16 cellular contexts compared by ENCODE assay signal in genomic region chr19:8485561-8486371, GRCh38. TPM values are rescaled to one million over a fixed set of nuclear protein-coding genes. Genes with fewer than 3 reads are reported as not detected.
DNase-seq lines count a peak whose midpoint lies in the region; ATAC-seq and TF ChIP-seq lines count a peak whose summit lies in the region.
"Had no signal": no experiment of that assay in that cellular context is flagged by ENCODE, and none has a peak within 500 bp of the region (broad histone marks: within the 10 kb centered on the region; RNA-seq: fewer than 3 reads in every experiment).

No MANE protein-coding gene starts in this region.

- intact Hi-C loops in activated naive CD4-positive, alpha-beta T cell treated with anti-CD3 and anti-CD28 coated beads for 36 hours (cut with micrococcal nuclease), result loop anchor here (2.0 kb wide), 1 partner anchor 21 kb away; no protein-coding TSS in a partner anchor
- intact Hi-C loops in dendritic cell treated with granulocyte-macrophage colony-stimulating factor and Interleukin-4, amounts not matched to agents 40 ng/mL and 50 ng/mL, for 4 days (cut with micrococcal nuclease), result no loop called here

- no peak for TF ChIP-seq CTCF in gastroesophageal sphincter (IDR thresholded peaks at IDR 0.05)

- H3K4me1 ChIP-seq in gastroesophageal sphincter, result peaks cover 0 to 40% (median 3%) of the 10 kb centered on the region in 3 donors

- DNase-seq in activated naive CD4-positive, alpha-beta T cell treated with anti-CD3 and anti-CD28 coated beads for 36 hours, result no peak
- DNase-seq in activated naive CD4-positive, alpha-beta T cell (lab: John Stamatoyannopoulos, UW), result no peak
- DNase-seq in SK-N-MC (ENCODE audit: low read depth, low spot score), result no peak
- DNase-seq in SHP77 treated with DMSO at 0.1 percent for 48 hours (lab: John Stamatoyannopoulos, UW), result no peak
- DNase-seq: activated CD4-positive, alpha-beta T cell treated with anti-CD3 and anti-CD28 coated beads, Interleukin-2, amount 50 U/mL, for 4 hours; amygdala; NCI-H1092; NCI-H2227 treated with DMSO at 0.1 percent for 48 hours; T-helper 1 cell; tibial artery had no signal

- CTCF ChIA-PET in activated naive CD4-positive, alpha-beta T cell treated with anti-CD3 and anti-CD28 coated beads for 36 hours (lab: Charles Lee), result interaction anchor here (0.9 kb wide), 2 partner anchors 39 to 132 kb away, joined by 3 to 4 read pairs; no protein-coding TSS in a partner anchor

- WGBS in gastroesophageal sphincter (ENCODE audit: low coverage in 1 of 2), 2 donors, result 100% methylated on average over 8 of the region's 62 CpGs; no CpG with 5 or more reads in 1 of the 2 donors

- H3K27ac ChIP-seq in SK-N-MC, result peak overlapping the region; percentile 42; the same call in 1 of the 2 replicates
- no peak overlapping the region for H3K27ac ChIP-seq in gastroesophageal sphincter
- H3K27ac ChIP-seq: tibial artery had no signal

- H3K9me3 ChIP-seq in SK-N-MC (ENCODE audit: low read depth, low read length) (no peaks in the 10 kb centered on the region), gastroesophageal sphincter (no peaks in the 10 kb centered on the region)
- H3K9me3 ChIP-seq: pancreas, tibial artery had no signal

- no peaks in the 10 kb centered on the region for H3K27me3 ChIP-seq in gastroesophageal sphincter
- H3K27me3 ChIP-seq: pancreas, tibial artery had no signal

- H3K4me1 Mint-ChIP-seq in activated naive CD4-positive, alpha-beta T cell treated with anti-CD3 and anti-CD28 coated beads for 36 hours (ENCODE audit: low read depth), result peaks cover 43% of the 10 kb centered on the region
- H3K4me1 Mint-ChIP-seq in dendritic cell treated with granulocyte-macrophage colony-stimulating factor and Interleukin-4, amounts not matched to agents 40 ng/mL and 50 ng/mL, for 4 days (ENCODE audit: low read depth), result peaks cover 95% of the 10 kb centered on the region
- H3K4me1 Mint-ChIP-seq in stimulated activated memory B cell treated with anti-CD40 and anti-IgM and Interleukin-4, amounts not matched to agents 10 μg/mL and 1 μg/mL and 100 μg/mL, for 72 hours, result peaks cover 33% of the 10 kb centered on the region

- ATAC-seq in stimulated activated memory B cell treated with anti-CD40 and anti-IgM and Interleukin-4, amounts not matched to agents 10 μg/mL and 1 μg/mL and 100 μg/mL, for 72 hours, result no peak
- ATAC-seq in HG03565 (IDR thresholded peaks at IDR 0.05; ENCODE audit: unreplicated experiment) (no peak), gastroesophageal sphincter (no peak)
- ATAC-seq: pancreas had no signal

- H3K36me3 ChIP-seq in SK-N-MC (ENCODE audit: insufficient read depth, low read length) (peaks cover 85% of the 10 kb centered on the region), gastroesophageal sphincter (peaks cover 0 to 98% of the 10 kb centered on the region in 2 donors)

- no peaks in the 10 kb centered on the region for H3K27me3 Mint-ChIP-seq in activated naive CD4-positive, alpha-beta T cell treated with anti-CD3 and anti-CD28 coated beads for 36 hours (ENCODE audit: low read depth)
- H3K27me3 Mint-ChIP-seq in dendritic cell treated with granulocyte-macrophage colony-stimulating factor and Interleukin-4, amounts not matched to agents 40 ng/mL and 50 ng/mL, for 4 days, result no peaks in the 10 kb centered on the region
- H3K27me3 Mint-ChIP-seq in stimulated activated memory B cell treated with anti-CD40 and anti-IgM and Interleukin-4, amounts not matched to agents 10 μg/mL and 1 μg/mL and 100 μg/mL, for 72 hours, result no peaks in the 10 kb centered on the region

- H3K4me3 ChIP-seq in SK-N-MC, result no peak overlapping the region
- no peak overlapping the region for H3K4me3 ChIP-seq in gastroesophageal sphincter
- H3K4me3 ChIP-seq: pancreas, tibial artery had no signal

- H3K9ac ChIP-seq in SK-N-MC (ENCODE audit: insufficient read length), result no peak overlapping the region

- no peaks in the 10 kb centered on the region for H3K9me3 Mint-ChIP-seq in activated naive CD4-positive, alpha-beta T cell treated with anti-CD3 and anti-CD28 coated beads for 36 hours
- H3K9me3 Mint-ChIP-seq in dendritic cell treated with granulocyte-macrophage colony-stimulating factor and Interleukin-4, amounts not matched to agents 40 ng/mL and 50 ng/mL, for 4 days, result no peaks in the 10 kb centered on the region
- no peaks in the 10 kb centered on the region for H3K9me3 Mint-ChIP-seq in stimulated activated memory B cell treated with anti-CD40 and anti-IgM and Interleukin-4, amounts not matched to agents 10 μg/mL and 1 μg/mL and 100 μg/mL, for 72 hours

- TF ChIP-seq POLR2A in gastroesophageal sphincter (IDR thresholded peaks at IDR 0.05), result no peak

- peaks cover 48% of the 10 kb centered on the region for H3K36me3 Mint-ChIP-seq in activated naive CD4-positive, alpha-beta T cell treated with anti-CD3 and anti-CD28 coated beads for 36 hours (ENCODE audit: low read depth)
- peaks cover 100% of the 10 kb centered on the region for H3K36me3 Mint-ChIP-seq in dendritic cell treated with granulocyte-macrophage colony-stimulating factor and Interleukin-4, amounts not matched to agents 40 ng/mL and 50 ng/mL, for 4 days (ENCODE audit: low read depth)
- H3K36me3 Mint-ChIP-seq in stimulated activated memory B cell treated with anti-CD40 and anti-IgM and Interleukin-4, amounts not matched to agents 10 μg/mL and 1 μg/mL and 100 μg/mL, for 72 hours, result peaks cover 95% of the 10 kb centered on the region

- peak overlapping the region; percentile 89 for H3K27ac Mint-ChIP-seq in activated naive CD4-positive, alpha-beta T cell treated with anti-CD3 and anti-CD28 coated beads for 36 hours
- H3K27ac Mint-ChIP-seq in dendritic cell treated with granulocyte-macrophage colony-stimulating factor and Interleukin-4, amounts not matched to agents 40 ng/mL and 50 ng/mL, for 4 days, result peak overlapping the region; percentile 87
- H3K27ac Mint-ChIP-seq in stimulated activated memory B cell treated with anti-CD40 and anti-IgM and Interleukin-4, amounts not matched to agents 10 μg/mL and 1 μg/mL and 100 μg/mL, for 72 hours, result peak overlapping the region; percentile 91

- H3K4me3 Mint-ChIP-seq in activated naive CD4-positive, alpha-beta T cell treated with anti-CD3 and anti-CD28 coated beads for 36 hours, result no peak overlapping the region
- no peak overlapping the region for H3K4me3 Mint-ChIP-seq in dendritic cell treated with granulocyte-macrophage colony-stimulating factor and Interleukin-4, amounts not matched to agents 40 ng/mL and 50 ng/mL, for 4 days
- H3K4me3 Mint-ChIP-seq in stimulated activated memory B cell treated with anti-CD40 and anti-IgM and Interleukin-4, amounts not matched to agents 10 μg/mL and 1 μg/mL and 100 μg/mL, for 72 hours, result no peak overlapping the region

- TF ChIP-seq EP300 in gastroesophageal sphincter (IDR thresholded peaks at IDR 0.05), result no peak

RNA-seq across cellular contexts. Expression of gene PRAM1, which starts 16.7 kb away (rescaled TPM):
- under 1 TPM; 0.40 to 0.45 TPM for total RNA-seq in activated naive CD4-positive, alpha-beta T cell treated with anti-CD3 and anti-CD28 coated beads for 36 hours
- total RNA-seq in gastroesophageal sphincter, result 1 to 10 TPM in 1 of 4 donors, under 1 TPM in 3; 0.23 to 1.2 (median 0.45) TPM
- total RNA-seq: fibroblast of villous mesenchyme had no signal

RNA-seq across cellular contexts. Expression of gene ZNF414, which starts 28.2 kb away (rescaled TPM):
- total RNA-seq in activated naive CD4-positive, alpha-beta T cell treated with anti-CD3 and anti-CD28 coated beads for 36 hours, result 10 to 100 TPM; 19.8 to 24.1 TPM
- 10 to 100 TPM in 2 of 4 donors, 1 to 10 TPM in 2; 3.6 to 18.9 (median 10.3) TPM for total RNA-seq in gastroesophageal sphincter

RNA-seq across cellular contexts. Expression of gene HNRNPM, which starts 41.0 kb away (rescaled TPM):
- total RNA-seq in activated naive CD4-positive, alpha-beta T cell treated with anti-CD3 and anti-CD28 coated beads for 36 hours, result 100 to 1,000 TPM; 151 to 169 TPM
- total RNA-seq in gastroesophageal sphincter, result 100 to 1,000 TPM in 2 of 4 donors, 10 to 100 TPM in 2; 75.1 to 120 (median 101) TPM
